In the genomic region with DNA sequence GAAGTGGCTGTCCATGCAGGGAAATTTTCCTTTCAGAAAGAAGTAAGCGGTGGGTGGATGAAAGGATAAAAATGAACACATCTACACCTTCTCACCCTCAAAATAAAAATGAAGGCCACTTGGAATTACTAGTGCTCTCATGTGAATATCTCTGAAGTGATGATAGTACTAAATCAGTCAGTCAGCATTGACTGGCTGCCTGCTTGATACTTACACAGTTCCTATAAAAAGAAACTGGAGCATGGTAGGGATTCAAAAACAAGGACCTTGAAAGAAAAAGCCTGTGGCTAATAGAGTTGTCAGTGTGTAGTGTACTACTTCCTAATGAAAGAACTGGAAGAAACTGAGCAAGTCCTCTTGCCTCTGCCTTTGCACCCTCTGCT, we compare ENCODE assay signal across 20 cellular contexts.
"Had no signal": no experiment of that assay in that cellular context is flagged by ENCODE, and none has a peak within 500 bp of the region (broad histone marks: within the 10 kb centered on the region; RNA-seq: fewer than 3 reads in every experiment).

No MANE protein-coding gene starts in this region.

- H3K4me3 ChIP-seq: body of pancreas, left lung, pancreas, sigmoid colon, tibial nerve had no signal

- H3K27me3 ChIP-seq: body of pancreas, foreskin keratinocyte, left lung, pancreas, sigmoid colon, tibial nerve had no signal

- ATAC-seq: activated CD8-positive, alpha-beta memory T cell treated with anti-CD3 and anti-CD28 coated beads, Interleukin-2, amount 10 ng/mL, durations not matched to agents 7 days and 5 days; body of pancreas; foreskin keratinocyte; left lung; naive thymus-derived CD4-positive, alpha-beta T cell; pancreas; T-cell had no signal

- H3K4me1 ChIP-seq: foreskin keratinocyte had no signal

- H3K9me3 ChIP-seq: body of pancreas, pancreas, sigmoid colon, tibial nerve had no signal

- DNase-seq: activated B cell treated with CpG ODN at 0.5 μM for 24 hours; activated CD4-positive, alpha-beta memory T cell treated with anti-CD3 and anti-CD28 coated beads, Interleukin-2, amount 10 ng/mL, durations not matched to agents 7 days and 5 days; activated CD4-positive, alpha-beta T cell treated with anti-CD3 and anti-CD28 coated beads for 48 hours; activated CD8-positive, alpha-beta memory T cell treated with anti-CD3 and anti-CD28 coated beads, Interleukin-2, amount 10 ng/mL, durations not matched to agents 7 days and 5 days; activated naive CD4-positive, alpha-beta T cell; activated naive CD8-positive, alpha-beta T cell treated with anti-CD3 and anti-CD28 coated beads for 36 hours; amniotic stem cell; body of pancreas; caudate nucleus; endodermal cell; foreskin keratinocyte; kidney; left lung; naive thymus-derived CD4-positive, alpha-beta T cell; pancreas; sigmoid colon; stimulated activated naive CD4-positive, alpha-beta T cell treated with Interleukin-2 at 50 U/mL for 16 hours; substantia nigra; T-cell had no signal

- H3K27ac ChIP-seq: body of pancreas, foreskin keratinocyte, sigmoid colon had no signal

- H3K36me3 ChIP-seq: left lung, pancreas, sigmoid colon, tibial nerve had no signal
